1 cellular context compared by ENCODE assay signal in the genomic region with DNA sequence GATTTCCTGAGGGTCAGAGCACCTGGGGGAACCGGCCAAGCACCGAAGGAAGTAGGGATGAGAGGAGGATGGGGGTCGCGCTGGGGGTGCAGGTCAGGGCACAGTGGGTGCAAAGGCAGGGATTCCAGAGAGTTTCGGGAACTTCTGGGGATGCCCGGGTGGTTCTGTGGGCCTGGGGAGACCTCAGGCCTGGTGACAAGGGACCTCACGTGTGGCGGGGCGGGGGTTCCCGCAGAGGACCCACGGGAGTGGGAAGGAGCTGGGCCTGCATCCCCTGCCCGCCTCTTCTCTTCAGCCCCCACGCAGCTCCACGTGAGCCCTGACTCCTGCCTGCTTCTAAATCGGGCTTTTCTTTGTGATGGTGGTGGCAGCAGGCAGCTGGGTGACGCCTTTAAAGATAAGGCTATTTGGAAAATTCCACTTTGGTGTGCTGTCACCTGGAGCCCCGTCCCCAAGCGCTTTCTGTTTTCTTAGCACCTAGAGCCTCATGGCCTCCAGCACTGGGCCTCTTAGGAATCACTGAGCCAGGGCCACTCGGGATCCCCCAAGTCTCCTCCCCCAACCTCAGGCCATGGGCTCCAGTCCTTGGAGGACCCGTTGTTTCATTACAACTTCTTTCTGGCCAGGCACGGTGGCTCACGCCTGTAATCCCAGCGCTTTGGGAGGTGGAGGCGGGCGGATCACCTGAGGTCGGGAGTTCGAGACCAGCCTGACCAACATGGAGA.
TF ChIP-seq lines count a peak whose summit lies in the region.

No MANE protein-coding gene starts in this region.

TF ChIP-seq in IMR-90, 13 proteins besides CTCF, POLR2A, EP300 and RAD21:
- no peak for TF ChIP-seq BHLHE40 (IDR thresholded peaks at IDR 0.05; ENCODE audit: low read depth, low read length)
- TF ChIP-seq, protein P1, sequence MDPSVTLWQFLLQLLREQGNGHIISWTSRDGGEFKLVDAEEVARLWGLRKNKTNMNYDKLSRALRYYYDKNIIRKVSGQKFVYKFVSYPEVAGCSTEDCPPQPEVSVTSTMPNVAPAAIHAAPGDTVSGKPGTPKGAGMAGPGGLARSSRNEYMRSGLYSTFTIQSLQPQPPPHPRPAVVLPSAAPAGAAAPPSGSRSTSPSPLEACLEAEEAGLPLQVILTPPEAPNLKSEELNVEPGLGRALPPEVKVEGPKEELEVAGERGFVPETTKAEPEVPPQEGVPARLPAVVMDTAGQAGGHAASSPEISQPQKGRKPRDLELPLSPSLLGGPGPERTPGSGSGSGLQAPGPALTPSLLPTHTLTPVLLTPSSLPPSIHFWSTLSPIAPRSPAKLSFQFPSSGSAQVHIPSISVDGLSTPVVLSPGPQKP (IDR thresholded peaks at IDR 0.05; ENCODE audit: borderline replicate concordance, low read depth, low read length), result no peak
- TF ChIP-seq SMC3 (IDR thresholded peaks at IDR 0.05; ENCODE audit: low read depth, low read length), result no peak
- TF ChIP-seq FOS (IDR thresholded peaks at IDR 0.05; ENCODE audit: low read depth, low read length), result no peak
- no peak for TF ChIP-seq MAFK (IDR thresholded peaks at IDR 0.05; ENCODE audit: low read depth, low read length)
- TF ChIP-seq CEBPB (IDR thresholded peaks at IDR 0.05; ENCODE audit: low read depth, low read length), result no peak
- TF ChIP-seq MAZ (IDR thresholded peaks at IDR 0.05; ENCODE audit: borderline replicate concordance, low read depth, low read length), result no peak
- TF ChIP-seq RCOR1 (IDR thresholded peaks at IDR 0.05; ENCODE audit: insufficient replicate concordance, low read length), result no peak
- TF ChIP-seq, protein P2, sequence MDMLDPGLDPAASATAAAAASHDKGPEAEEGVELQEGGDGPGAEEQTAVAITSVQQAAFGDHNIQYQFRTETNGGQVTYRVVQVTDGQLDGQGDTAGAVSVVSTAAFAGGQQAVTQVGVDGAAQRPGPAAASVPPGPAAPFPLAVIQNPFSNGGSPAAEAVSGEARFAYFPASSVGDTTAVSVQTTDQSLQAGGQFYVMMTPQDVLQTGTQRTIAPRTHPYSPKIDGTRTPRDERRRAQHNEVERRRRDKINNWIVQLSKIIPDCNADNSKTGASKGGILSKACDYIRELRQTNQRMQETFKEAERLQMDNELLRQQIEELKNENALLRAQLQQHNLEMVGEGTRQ (IDR thresholded peaks at IDR 0.05; ENCODE audit: low read depth, low read length), result no peak
- no peak for TF ChIP-seq MXI1 (IDR thresholded peaks at IDR 0.05; ENCODE audit: borderline replicate concordance, low read depth, low read length)
- no peak for TF ChIP-seq CHD1 (IDR thresholded peaks at IDR 0.05; ENCODE audit: low read depth, low read length)
- TF ChIP-seq RFX5 (IDR thresholded peaks at IDR 0.05; ENCODE audit: low read depth, low read length), result no peak
- TF ChIP-seq NFE2L2 (IDR thresholded peaks at IDR 0.05; ENCODE audit: low read depth, low read length), result no peak
